In the genomic region with DNA sequence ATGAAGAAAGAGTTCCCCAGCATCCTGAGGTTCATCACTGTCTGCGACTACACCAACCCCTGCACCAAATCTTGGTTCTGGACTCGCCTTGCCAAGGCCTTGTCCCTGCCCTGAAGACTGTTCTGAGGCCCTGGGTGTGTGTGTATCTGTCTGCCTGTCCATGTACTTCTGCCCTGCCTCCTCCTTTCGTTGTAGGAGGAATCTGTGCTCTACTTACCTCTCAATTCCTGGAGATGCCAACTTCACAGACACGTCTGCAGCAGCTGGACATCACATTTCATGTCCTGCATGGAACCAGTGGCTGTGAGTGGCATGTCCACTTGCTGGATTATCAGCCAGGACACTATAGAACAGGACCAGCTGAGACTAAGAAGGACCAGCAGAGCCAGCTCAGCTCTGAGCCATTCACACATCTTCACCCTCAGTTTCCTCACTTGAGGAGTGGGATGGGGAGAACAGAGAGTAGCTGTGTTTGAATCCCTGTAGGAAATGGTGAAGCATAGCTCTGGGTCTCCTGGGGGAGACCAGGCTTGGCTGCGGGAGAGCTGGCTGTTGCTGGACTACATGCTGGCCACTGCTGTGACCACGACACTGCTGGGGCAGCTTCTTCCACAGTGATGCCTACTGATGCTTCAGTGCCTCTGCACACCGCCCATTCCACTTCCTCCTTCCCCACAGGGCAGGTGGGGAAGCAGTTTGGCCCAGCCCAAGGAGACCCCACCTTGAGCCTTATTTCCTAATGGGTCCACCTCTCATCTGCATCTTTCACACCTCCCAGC, we compare ENCODE assay signal across 18 cellular contexts. TPM values are rescaled to one million over a fixed set of nuclear protein-coding genes. Genes with fewer than 3 reads are reported as not detected.
DNase-seq lines count a peak whose midpoint lies in the region; ATAC-seq and TF ChIP-seq lines count a peak whose summit lies in the region.
"Had no signal": no experiment of that assay in that cellular context is flagged by ENCODE, and none has a peak within 500 bp of the region (broad histone marks: within the 10 kb centered on the region; RNA-seq: fewer than 3 reads in every experiment).

No MANE protein-coding gene starts in this region.

- intact Hi-C loops in activated CD8-positive, alpha-beta T cell treated with anti-CD3 and anti-CD28 coated beads for 36 hours (cut with micrococcal nuclease) = no loop called here
- intact Hi-C loops in testis (cut with DNase I; ENCODE audit: low total_unique reads) = no loop called here

- peaks cover 0 to 11% of the 10 kb centered on the region in 2 donors for H3K36me3 ChIP-seq in neuronal stem cell (replicated peaks in 1 of 2; ENCODE audit: control insufficient read depth in 2 of 2, insufficient read depth in 2 of 2, low read length in 2 of 2)
- no peaks in the 10 kb centered on the region for H3K36me3 ChIP-seq in testis (ENCODE audit: low read depth, missing control alignments)
- H3K36me3 ChIP-seq: SJCRH30 had no signal

- H3K4me2 ChIP-seq in neuronal stem cell (ENCODE audit: insufficient read depth, low read length, poor library complexity, severe bottlenecking) = no peak overlapping the region
- H3K4me2 ChIP-seq: A549 had no signal

- peaks cover 36% of the 10 kb centered on the region for H3K36me3 Mint-ChIP-seq in activated CD8-positive, alpha-beta T cell treated with anti-CD3 and anti-CD28 coated beads, Interleukin-2, amount 10 ng/mL, durations not matched to agents 7 days and 5 days (ENCODE audit: low read depth)
- peaks cover 22% of the 10 kb centered on the region for H3K36me3 Mint-ChIP-seq in activated CD8-positive, alpha-beta T cell treated with anti-CD3 and anti-CD28 coated beads for 36 hours (ENCODE audit: low read depth)
- H3K36me3 Mint-ChIP-seq in IgD-negative memory B cell = peaks cover 4% of the 10 kb centered on the region

- peak overlapping the region in 1 of 2 donors; percentile 21 for H3K4me3 ChIP-seq in neuronal stem cell (ENCODE audit: low read length in 2 of 2)
- no peak overlapping the region for H3K4me3 ChIP-seq in testis
- H3K4me3 ChIP-seq: A549, SJCRH30, thyroid gland had no signal

- H3K18ac ChIP-seq in neuronal stem cell (ENCODE audit: low read length) = no peak overlapping the region

- H3K27me3 ChIP-seq in neuronal stem cell (ENCODE audit: control insufficient read depth in 3 of 3, insufficient read depth in 3 of 3, low read depth in 1 of 3, low read length in 3 of 3) = peaks cover 0 to 39% (median 0%) of the 10 kb centered on the region in 3 experiments
- H3K27me3 ChIP-seq in testis = no peaks in the 10 kb centered on the region
- H3K27me3 ChIP-seq: SJCRH30, thyroid gland had no signal

- H3K4ac ChIP-seq in neuronal stem cell (ENCODE audit: low read length) = no peak overlapping the region

- H3K14ac ChIP-seq in neuronal stem cell (ENCODE audit: low read length) = no peak overlapping the region

- H2BK12ac ChIP-seq in neuronal stem cell (ENCODE audit: low read length) = no peak overlapping the region

- ATAC-seq in activated CD8-positive, alpha-beta T cell treated with anti-CD3 and anti-CD28 coated beads, Interleukin-2, amount 10 ng/mL, durations not matched to agents 7 days and 5 days = no peak
- no peak for ATAC-seq in activated CD8-positive, alpha-beta T cell treated with anti-CD3 and anti-CD28 coated beads for 36 hours
- ATAC-seq in GM19455 (IDR thresholded peaks at IDR 0.05; ENCODE audit: unreplicated experiment) = no peak
- ATAC-seq in HG03196 (IDR thresholded peaks at IDR 0.05; ENCODE audit: unreplicated experiment) = no peak
- ATAC-seq: A549; activated CD4-positive, CD25-positive, alpha-beta regulatory T cell treated with anti-CD3 and anti-CD28 coated beads, Interleukin-2, amount 50 U/mL, for 24 hours had no signal

- H3K23ac ChIP-seq in neuronal stem cell (ENCODE audit: low read depth, low read length, poor library complexity) = peak overlapping the region; percentile 27

- H3K9me3 ChIP-seq in neuronal stem cell (replicated peaks in 1 of 2; ENCODE audit: control insufficient read depth in 2 of 2, insufficient read depth in 1 of 2, low read depth in 1 of 2, low read length in 2 of 2) (peaks cover 0 to 3% of the 10 kb centered on the region in 2 donors), testis (no peaks in the 10 kb centered on the region)
- H3K9me3 ChIP-seq: SJCRH30, thyroid gland had no signal

- POLR2A ChIA-PET in activated CD8-positive, alpha-beta T cell treated with anti-CD3 and anti-CD28 coated beads, Interleukin-2, amount 10 ng/mL, durations not matched to agents 7 days and 5 days (lab: Charles Lee) = interaction anchor here (0.7 to 7.5 kb wide), 3 partner anchors 14 to 29 kb away, joined by 3 to 153 read pairs (median 5); a partner anchor contains a TSS
- POLR2A ChIA-PET in activated CD8-positive, alpha-beta T cell treated with anti-CD3 and anti-CD28 coated beads for 36 hours (lab: Charles Lee) = interaction anchor here (0.7 to 2.4 kb wide), 3 partner anchors 23 to 64 kb away, joined by 3 to 17 read pairs (median 7); a partner anchor contains a TSS

- CTCF ChIA-PET in activated CD8-positive, alpha-beta T cell treated with anti-CD3 and anti-CD28 coated beads, Interleukin-2, amount 10 ng/mL, durations not matched to agents 7 days and 5 days (lab: Charles Lee) = interaction anchor here (1.2 to 5.1 kb wide), 2 partner anchors 23 to 338 kb away, joined by 3 to 30 read pairs; a partner anchor contains a TSS
- CTCF ChIA-PET in activated CD8-positive, alpha-beta T cell treated with anti-CD3 and anti-CD28 coated beads for 36 hours (lab: Charles Lee) = interaction anchor here (2.7 kb wide), 1 partner anchor 22 kb away, joined by 18 read pairs; a partner anchor contains a TSS

- no peak overlapping the region for H4K91ac ChIP-seq in neuronal stem cell (ENCODE audit: low read depth, low read length, poor library complexity)

- TF ChIP-seq CTCF in activated CD8-positive, alpha-beta T cell treated with anti-CD3 and anti-CD28 coated beads for 36 hours (IDR thresholded peaks at IDR 0.05) = no peak
- no peak for TF ChIP-seq CTCF in testis (IDR thresholded peaks at IDR 0.05)

- no peak overlapping the region for H2BK120ac ChIP-seq in neuronal stem cell (ENCODE audit: low read depth, low read length)

- H3K79me1 ChIP-seq in neuronal stem cell (ENCODE audit: low read depth, low read length) = peaks cover 2% of the 10 kb centered on the region

- no peak overlapping the region for H3K4me3 Mint-ChIP-seq in activated CD8-positive, alpha-beta T cell treated with anti-CD3 and anti-CD28 coated beads, Interleukin-2, amount 10 ng/mL, durations not matched to agents 7 days and 5 days
- H3K4me3 Mint-ChIP-seq in activated CD8-positive, alpha-beta T cell treated with anti-CD3 and anti-CD28 coated beads for 36 hours = no peak overlapping the region
- peak overlapping the region in 3 of 4 donors; percentile 44 to 90 (median 69) for H3K4me3 Mint-ChIP-seq in IgD-negative memory B cell
- H3K4me3 Mint-ChIP-seq: dendritic cell treated with granulocyte-macrophage colony-stimulating factor and Interleukin-4, amounts not matched to agents 40 ng/mL and 50 ng/mL, for 4 days had no signal

- no peak overlapping the region for H2BK5ac ChIP-seq in neuronal stem cell (ENCODE audit: low read length)

- no peak overlapping the region for H2BK15ac ChIP-seq in neuronal stem cell (ENCODE audit: low read length)

- WGBS in neuronal stem cell (ENCODE audit: extremely low coverage in 2 of 2, insufficient read length in 2 of 2, insufficient replicate concordance in 1 of 2), 2 donors = no CpG with 5 or more reads among the region's 7 CpGs
- 82 to 95% methylated on average over 3 to 7 of the region's 7 CpGs for WGBS in testis, 2 donors

- no peaks in the 10 kb centered on the region for H3K27me3 Mint-ChIP-seq in activated CD8-positive, alpha-beta T cell treated with anti-CD3 and anti-CD28 coated beads, Interleukin-2, amount 10 ng/mL, durations not matched to agents 7 days and 5 days (ENCODE audit: low read depth)
- H3K27me3 Mint-ChIP-seq in activated CD8-positive, alpha-beta T cell treated with anti-CD3 and anti-CD28 coated beads for 36 hours = no peaks in the 10 kb centered on the region
- H3K27me3 Mint-ChIP-seq in IgD-negative memory B cell = no peaks in the 10 kb centered on the region
- H3K27me3 Mint-ChIP-seq: dendritic cell treated with granulocyte-macrophage colony-stimulating factor and Interleukin-4, amounts not matched to agents 40 ng/mL and 50 ng/mL, for 4 days had no signal

- H2AK5ac ChIP-seq in neuronal stem cell (ENCODE audit: low read depth, low read length) = no peak overlapping the region

- peak overlapping the region; percentile 72 for H3K27ac Mint-ChIP-seq in activated CD8-positive, alpha-beta T cell treated with anti-CD3 and anti-CD28 coated beads, Interleukin-2, amount 10 ng/mL, durations not matched to agents 7 days and 5 days
- H3K27ac Mint-ChIP-seq in activated CD8-positive, alpha-beta T cell treated with anti-CD3 and anti-CD28 coated beads for 36 hours = no peak overlapping the region
- peak overlapping the region in 1 of 3 donors; percentile 80 for H3K27ac Mint-ChIP-seq in IgD-negative memory B cell
- H3K27ac Mint-ChIP-seq: dendritic cell treated with granulocyte-macrophage colony-stimulating factor and Interleukin-4, amounts not matched to agents 40 ng/mL and 50 ng/mL, for 4 days had no signal

- no peak overlapping the region for H2AFZ ChIP-seq in neuronal stem cell (ENCODE audit: low read length)

- H3K9me3 Mint-ChIP-seq in activated CD8-positive, alpha-beta T cell treated with anti-CD3 and anti-CD28 coated beads, Interleukin-2, amount 10 ng/mL, durations not matched to agents 7 days and 5 days (ENCODE audit: insufficient read depth) = peaks cover 3% of the 10 kb centered on the region
- H3K9me3 Mint-ChIP-seq in activated CD8-positive, alpha-beta T cell treated with anti-CD3 and anti-CD28 coated beads for 36 hours = peaks cover 8% of the 10 kb centered on the region
- H3K9me3 Mint-ChIP-seq in IgD-negative memory B cell = peaks cover 0 to 3% (median 0%) of the 10 kb centered on the region in 3 donors
- H3K9me3 Mint-ChIP-seq: dendritic cell treated with granulocyte-macrophage colony-stimulating factor and Interleukin-4, amounts not matched to agents 40 ng/mL and 50 ng/mL, for 4 days had no signal

- no peak overlapping the region for H4K8ac ChIP-seq in neuronal stem cell (ENCODE audit: low read depth, low read length)

- H3K9ac ChIP-seq in neuronal stem cell (ENCODE audit: low read depth, low read length, poor library complexity) = no peak overlapping the region

- peak overlapping the region; percentile 36 for H3K27ac ChIP-seq in epithelial cell of prostate
- no peak overlapping the region for H3K27ac ChIP-seq in neuronal stem cell (replicated peaks; ENCODE audit: low read length)
- no peak overlapping the region for H3K27ac ChIP-seq in testis
- H3K27ac ChIP-seq: A549, SJCRH30, thyroid gland had no signal

- no peak for TF ChIP-seq POLR2A in testis (IDR thresholded peaks at IDR 0.05)

- peaks cover 37% of the 10 kb centered on the region for H3K4me1 Mint-ChIP-seq in activated CD8-positive, alpha-beta T cell treated with anti-CD3 and anti-CD28 coated beads, Interleukin-2, amount 10 ng/mL, durations not matched to agents 7 days and 5 days (ENCODE audit: low read depth)
- H3K4me1 Mint-ChIP-seq in activated CD8-positive, alpha-beta T cell treated with anti-CD3 and anti-CD28 coated beads for 36 hours (ENCODE audit: low read depth) = peaks cover 30% of the 10 kb centered on the region
- peaks cover 20 to 35% (median 25%) of the 10 kb centered on the region in 3 donors for H3K4me1 Mint-ChIP-seq in IgD-negative memory B cell

- DNase-seq in activated CD8-positive, alpha-beta T cell treated with anti-CD3 and anti-CD28 coated beads, Interleukin-2, amount 10 ng/mL, durations not matched to agents 7 days and 5 days = no peak
- DNase-seq in activated CD8-positive, alpha-beta T cell treated with anti-CD3 and anti-CD28 coated beads for 36 hours = no peak
- DNase-seq in epithelial cell of prostate (ENCODE audit: low read depth, low spot score) (no peak), neuronal stem cell (ENCODE audit: low spot score) (no peak), testis (no peak)
- DNase-seq: H7, NCI-H1417, NCI-H748 treated with DMSO at 0.1 percent for 48 hours, OCI-M1, SJCRH30, T1000, thyroid gland had no signal

- peaks cover 3 to 16% of the 10 kb centered on the region in 2 donors for H3K4me1 ChIP-seq in neuronal stem cell (ENCODE audit: control insufficient read depth in 2 of 2, insufficient read depth in 1 of 2, low read depth in 1 of 2, low read length in 2 of 2)
- H3K4me1 ChIP-seq in testis = peaks cover 14% of the 10 kb centered on the region
- H3K4me1 ChIP-seq: SJCRH30 had no signal

RNA-seq across cellular contexts. Expression of a gene that starts 2.9 kb away (rescaled TPM):
- total RNA-seq in activated CD8-positive, alpha-beta T cell treated with anti-CD3 and anti-CD28 coated beads, Interleukin-2, amount 10 ng/mL, durations not matched to agents 7 days and 5 days = 10 to 100 TPM; 72.5 to 78.6 TPM
- 10 to 100 TPM; 29.3 to 31.8 TPM for total RNA-seq in activated CD8-positive, alpha-beta T cell treated with anti-CD3 and anti-CD28 coated beads for 36 hours
- polyA plus RNA-seq in IgD-negative memory B cell (83.0 TPM), testis (ENCODE audit: insufficient read depth, low read depth, low replicate concordance) (30.1 TPM)
- 20.8 TPM for polyA plus RNA-seq in neuronal stem cell (2013, experiment 1 of 2)
- polyA plus RNA-seq in neuronal stem cell (2013, experiment 2 of 2) = 20.5 TPM
- 10 to 100 TPM; 18.7 to 22.3 TPM for total RNA-seq in testis

RNA-seq across cellular contexts. Expression of a gene that starts 4.4 kb away (rescaled TPM):
- total RNA-seq in activated CD8-positive, alpha-beta T cell treated with anti-CD3 and anti-CD28 coated beads, Interleukin-2, amount 10 ng/mL, durations not matched to agents 7 days and 5 days = 100 to 1,000 TPM in 1 of 2 experiments, 10 to 100 TPM in 1; 99.7 to 104 TPM
- 10 to 100 TPM; 70.1 to 72.0 TPM for total RNA-seq in activated CD8-positive, alpha-beta T cell treated with anti-CD3 and anti-CD28 coated beads for 36 hours
- polyA plus RNA-seq in IgD-negative memory B cell (41.8 TPM), testis (ENCODE audit: insufficient read depth, low read depth, low replicate concordance) (50.7 TPM)
- 11.6 TPM for polyA plus RNA-seq in neuronal stem cell (2013, experiment 1 of 2)
- 11.5 TPM for polyA plus RNA-seq in neuronal stem cell (2013, experiment 2 of 2)
- 10 to 100 TPM; 58.3 to 60.9 TPM for total RNA-seq in testis

RNA-seq across cellular contexts. Expression of a gene that starts 24.0 kb away (rescaled TPM):
- total RNA-seq in activated CD8-positive, alpha-beta T cell treated with anti-CD3 and anti-CD28 coated beads, Interleukin-2, amount 10 ng/mL, durations not matched to agents 7 days and 5 days = 10 to 100 TPM; 56.9 to 60.3 TPM
- total RNA-seq in activated CD8-positive, alpha-beta T cell treated with anti-CD3 and anti-CD28 coated beads for 36 hours = 10 to 100 TPM; 56.5 to 57.9 TPM
- polyA plus RNA-seq in IgD-negative memory B cell (13.0 TPM), testis (ENCODE audit: insufficient read depth, low read depth, low replicate concordance) (26.0 TPM)
- 34.0 TPM for polyA plus RNA-seq in neuronal stem cell (2013, experiment 1 of 2)
- 33.5 TPM for polyA plus RNA-seq in neuronal stem cell (2013, experiment 2 of 2)
- total RNA-seq in testis = 10 to 100 TPM; 39.7 to 48.7 TPM

Comparison
In these comparisons a context has a peak if more than half of its experiments do, and no peak if none do; other contexts are left out.
1. H3K4me3 Mint-ChIP-seq: peak in IgD-negative memory B cell (3 of 4); none in activated CD8-positive, alpha-beta T cell treated with anti-CD3 and anti-CD28 coated beads, Interleukin-2, amount 10 ng/mL, durations not matched to agents 7 days and 5 days (single experiment) and activated CD8-positive, alpha-beta T cell treated with anti-CD3 and anti-CD28 coated beads for 36 hours (single experiment).